In the genomic region with DNA sequence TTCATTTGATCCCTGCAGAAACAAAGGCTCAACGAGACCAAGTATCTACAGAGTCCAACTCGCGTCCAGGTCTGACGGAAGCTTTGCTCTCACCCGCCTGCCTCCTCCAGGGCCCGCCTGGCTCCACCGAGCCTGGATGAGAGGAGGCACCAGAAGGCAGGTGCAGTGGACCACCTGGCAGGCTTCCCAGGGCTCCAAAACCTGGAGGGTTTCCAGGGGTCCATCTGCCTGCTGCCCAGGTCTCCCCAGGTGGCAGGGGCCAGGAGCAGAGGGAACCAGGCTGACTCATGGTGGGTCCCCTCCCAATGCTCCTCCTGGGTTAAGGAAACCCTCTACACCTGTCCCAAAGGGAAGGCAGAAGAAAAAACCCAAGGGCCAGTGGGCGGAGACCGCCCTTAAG, we compare ENCODE assay signal across 24 cellular contexts. TPM values are rescaled to one million over a fixed set of nuclear protein-coding genes. Genes with fewer than 3 reads are reported as not detected.
A peak's percentile ranks its signal among the peaks of the same experiment; 100 is the strongest.
DNase-seq lines count a peak whose midpoint lies in the region; ATAC-seq, FAIRE-seq and TF ChIP-seq lines count a peak whose summit lies in the region.
"Had no signal": no experiment of that assay in that cellular context is flagged by ENCODE, and none has a peak within 500 bp of the region (broad histone marks: within the 10 kb centered on the region; RNA-seq: fewer than 3 reads in every experiment).

No MANE protein-coding gene starts in this region.

- no peak for FAIRE-seq in urothelium cell line (lab: Jason Lieb, UNC)
- FAIRE-seq: colon, GM12878 had no signal

- H3K27ac ChIP-seq in C4-2B (peak overlapping the region; percentile 82), layer of hippocampus (ENCODE audit: low read depth, low read length) (peak overlapping the region; percentile 27)
- H3K27ac ChIP-seq: hepatocyte, left lung, PC-9, SJSA1 had no signal

- no peak overlapping the region for H3K4me3 Mint-ChIP-seq in activated T-helper 2 cell treated with anti-CD3 and anti-CD28 coated beads, Interferon-gamma antibody, Interleukin-2, Interleukin-4, amounts not matched to agents 10 μg/mL and 5 μg/mL and 100 μg/mL, durations not matched to agents 14 hours and 24 hours and 36 hours (ENCODE audit: low read depth)
- H3K4me3 Mint-ChIP-seq: activated naive CD8-positive, alpha-beta T cell treated with anti-CD3 and anti-CD28 coated beads, Interleukin-2, amount 10 ng/mL, durations not matched to agents 7 days and 5 days; immature natural killer cell; T-helper 17 cell had no signal

- TF ChIP-seq CTCF in C4-2B (conservative IDR thresholded peaks at IDR 0.05) = no peak

- intact Hi-C loops in activated T-helper 2 cell treated with anti-CD3 and anti-CD28 coated beads, Interferon-gamma antibody, Interleukin-2, Interleukin-4, amounts not matched to agents 10 μg/mL and 5 μg/mL and 100 μg/mL, durations not matched to agents 14 hours and 24 hours and 36 hours (cut with micrococcal nuclease) = no loop called here

- H3K27me3 ChIP-seq in layer of hippocampus (ENCODE audit: control insufficient read depth, insufficient read depth, low read length) = no peaks in the 10 kb centered on the region
- H3K27me3 ChIP-seq: hepatocyte, left lung, SJSA1 had no signal

- no peak for ATAC-seq in HG03097 (IDR thresholded peaks at IDR 0.05; ENCODE audit: low FRiP score, unreplicated experiment)
- ATAC-seq: esophagus mucosa, GM12878, T-helper 17 cell had no signal

- H3K36me3 Mint-ChIP-seq in activated T-helper 2 cell treated with anti-CD3 and anti-CD28 coated beads, Interferon-gamma antibody, Interleukin-2, Interleukin-4, amounts not matched to agents 10 μg/mL and 5 μg/mL and 100 μg/mL, durations not matched to agents 14 hours and 24 hours and 36 hours (ENCODE audit: low read depth) = no peaks in the 10 kb centered on the region

- no peaks in the 10 kb centered on the region for H3K4me1 Mint-ChIP-seq in activated T-helper 2 cell treated with anti-CD3 and anti-CD28 coated beads, Interferon-gamma antibody, Interleukin-2, Interleukin-4, amounts not matched to agents 10 μg/mL and 5 μg/mL and 100 μg/mL, durations not matched to agents 14 hours and 24 hours and 36 hours (ENCODE audit: low read depth)
- H3K4me1 Mint-ChIP-seq: activated naive CD8-positive, alpha-beta T cell treated with anti-CD3 and anti-CD28 coated beads, Interleukin-2, amount 10 ng/mL, durations not matched to agents 7 days and 5 days; immature natural killer cell had no signal

- no peaks in the 10 kb centered on the region for H3K9me3 Mint-ChIP-seq in activated T-helper 2 cell treated with anti-CD3 and anti-CD28 coated beads, Interferon-gamma antibody, Interleukin-2, Interleukin-4, amounts not matched to agents 10 μg/mL and 5 μg/mL and 100 μg/mL, durations not matched to agents 14 hours and 24 hours and 36 hours
- H3K9me3 Mint-ChIP-seq: immature natural killer cell had no signal

- DNase-seq in DMS79 treated with DMSO at 0.1 percent for 48 hours (lab: John Stamatoyannopoulos, UW) (peak; percentile 71), NCI-H774 (lab: John Stamatoyannopoulos, UW) (peak; percentile 60), urothelium cell line (ENCODE audit: low spot score) (no peak)
- no peak for DNase-seq in activated T-helper 2 cell treated with anti-CD3 and anti-CD28 coated beads, Interferon-gamma antibody, Interleukin-2, Interleukin-4, amounts not matched to agents 10 μg/mL and 5 μg/mL and 100 μg/mL, durations not matched to agents 14 hours and 24 hours and 36 hours (ENCODE audit: low spot score)
- DNase-seq: activated CD4-positive, alpha-beta T cell treated with anti-CD3 and anti-CD28 coated beads, Interleukin-2, amount 50 U/mL, for 1 hour; activated naive CD8-positive, alpha-beta T cell treated with anti-CD3 and anti-CD28 coated beads, Interleukin-2, amount 10 ng/mL, durations not matched to agents 7 days and 5 days; DND-41; effector memory CD4-positive, alpha-beta T cell; foreskin melanocyte; immature natural killer cell; KBM-7; NCI-H2107; NCI-H82; PC-9; T-helper 17 cell had no signal

- H3K27me3 Mint-ChIP-seq in activated T-helper 2 cell treated with anti-CD3 and anti-CD28 coated beads, Interferon-gamma antibody, Interleukin-2, Interleukin-4, amounts not matched to agents 10 μg/mL and 5 μg/mL and 100 μg/mL, durations not matched to agents 14 hours and 24 hours and 36 hours (ENCODE audit: low read depth) = no peaks in the 10 kb centered on the region
- H3K27me3 Mint-ChIP-seq: activated naive CD8-positive, alpha-beta T cell treated with anti-CD3 and anti-CD28 coated beads, Interleukin-2, amount 10 ng/mL, durations not matched to agents 7 days and 5 days; T-helper 17 cell had no signal

- no peak overlapping the region for H3K27ac Mint-ChIP-seq in activated T-helper 2 cell treated with anti-CD3 and anti-CD28 coated beads, Interferon-gamma antibody, Interleukin-2, Interleukin-4, amounts not matched to agents 10 μg/mL and 5 μg/mL and 100 μg/mL, durations not matched to agents 14 hours and 24 hours and 36 hours
- H3K27ac Mint-ChIP-seq: activated naive CD8-positive, alpha-beta T cell treated with anti-CD3 and anti-CD28 coated beads, Interleukin-2, amount 10 ng/mL, durations not matched to agents 7 days and 5 days; immature natural killer cell; T-helper 17 cell had no signal

RNA-seq across cellular contexts. Expression of a gene that starts 59.5 kb away (rescaled TPM):
- total RNA-seq in activated T-helper 2 cell treated with anti-CD3 and anti-CD28 coated beads, Interferon-gamma antibody, Interleukin-2, Interleukin-4, amounts not matched to agents 10 μg/mL and 5 μg/mL and 100 μg/mL, durations not matched to agents 14 hours and 24 hours and 36 hours = 8.6 TPM in 2 replicates

Comparison
In these comparisons a context has a peak if more than half of its experiments do, and no peak if none do; other contexts are left out.
1. DNase-seq: peak in DMS79 treated with DMSO at 0.1 percent for 48 hours (single experiment) and NCI-H774 (single experiment); none in urothelium cell line (single experiment) and activated T-helper 2 cell treated with anti-CD3 and anti-CD28 coated beads, Interferon-gamma antibody, Interleukin-2, Interleukin-4, amounts not matched to agents 10 μg/mL and 5 μg/mL and 100 μg/mL, durations not matched to agents 14 hours and 24 hours and 36 hours (single experiment).